In the genomic region with DNA sequence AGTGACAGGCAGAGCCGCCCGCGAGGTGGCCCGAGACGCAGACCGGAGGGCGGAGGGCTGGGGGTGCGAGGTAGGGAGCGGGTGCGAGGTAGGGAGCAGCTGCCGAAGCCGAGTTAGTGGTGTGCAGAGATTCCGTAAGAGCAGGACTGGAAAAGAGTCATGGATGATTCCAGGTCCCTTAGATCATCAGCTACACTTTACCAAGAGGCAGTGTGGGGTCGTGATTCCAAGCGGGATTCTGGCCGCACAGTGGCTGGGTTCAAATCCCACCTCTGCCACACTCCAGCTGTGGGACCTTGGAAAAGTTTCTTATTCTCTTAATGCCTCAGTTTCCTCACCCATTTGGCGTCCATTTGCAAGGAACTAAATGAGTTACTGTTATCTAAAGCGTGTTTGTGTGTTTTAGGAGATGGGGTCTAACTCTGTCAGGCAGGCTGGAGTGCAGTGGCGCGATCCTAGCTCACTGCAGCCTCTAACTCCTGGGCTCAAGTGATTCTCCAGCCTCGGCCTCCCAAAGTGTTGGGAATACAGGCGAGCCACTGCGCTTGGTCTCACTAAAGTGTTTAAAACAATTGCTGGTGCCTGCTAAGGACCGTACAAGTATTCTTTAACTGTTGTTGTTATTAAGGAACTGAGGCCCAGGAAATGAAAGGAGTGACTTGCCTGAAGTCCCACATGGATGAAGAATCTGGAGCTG, we compare ENCODE assay signal across 8 cellular contexts. TPM values are rescaled to one million over a fixed set of nuclear protein-coding genes. Genes with fewer than 3 reads are reported as not detected.
DNase-seq lines count a peak whose midpoint lies in the region; FAIRE-seq and TF ChIP-seq lines count a peak whose summit lies in the region.

No MANE protein-coding gene starts in this region.

- TF ChIP-seq CTCF in 22Rv1 (IDR thresholded peaks at IDR 0.05), result peak; percentile 25; the same call in 1 of the 2 replicates
- TF ChIP-seq CTCF in HFFc6 (IDR thresholded peaks at IDR 0.05), result no peak
- TF ChIP-seq CTCF in bronchial epithelial cell (IDR thresholded peaks at IDR 0.05; ENCODE audit: insufficient read depth, low read length, severe bottlenecking), result no peak
- no peak for TF ChIP-seq CTCF in mesothelial cell of epicardium (IDR thresholded peaks at IDR 0.05; ENCODE audit: unreplicated experiment)

- no peaks in the 10 kb centered on the region for H3K27me3 ChIP-seq in bronchial epithelial cell (ENCODE audit: control insufficient read depth, insufficient read depth, low read length)

- H3K27ac ChIP-seq in 22Rv1, result peak overlapping the region; percentile 85

- H3K36me3 Mint-ChIP-seq in HFFc6 (ENCODE audit: low read depth), result peaks cover 16% of the 10 kb centered on the region
- peaks cover 2% of the 10 kb centered on the region for H3K36me3 Mint-ChIP-seq in mesothelial cell of epicardium

- H3K4me3 ChIP-seq in bronchial epithelial cell (ENCODE audit: low read depth, low read length), result peak overlapping the region; percentile 97

- no peak for FAIRE-seq in bronchial epithelial cell (lab: Jason Lieb, UNC)

- no peaks in the 10 kb centered on the region for H3K9me3 Mint-ChIP-seq in HFFc6
- no peaks in the 10 kb centered on the region for H3K9me3 Mint-ChIP-seq in mesothelial cell of epicardium

- H3K27me3 Mint-ChIP-seq in HFFc6 (ENCODE audit: insufficient read depth) (peaks cover 4% of the 10 kb centered on the region), mesothelial cell of epicardium (ENCODE audit: low read depth) (no peaks in the 10 kb centered on the region)

- peaks cover under 1% of the 10 kb centered on the region for H3K36me3 ChIP-seq in bronchial epithelial cell (ENCODE audit: control insufficient read depth, insufficient read depth, low read length)

- DNase-seq in HFFc6 (no peak), bronchial epithelial cell (ENCODE audit: low read depth) (peak; percentile 28), mesothelial cell of epicardium (ENCODE audit: low spot score in 2 of 2, unreplicated experiment in 2 of 2) (no peak), HUDEP-2 (lab: John Stamatoyannopoulos, UW; ENCODE audit: unreplicated experiment in 76 of 76) (no peak), DMS153 treated with DMSO at 0.1 percent for 48 hours (lab: John Stamatoyannopoulos, UW; ENCODE audit: unreplicated experiment) (no peak), glomerular visceral epithelial cell (ENCODE audit: extremely low spot score) (no peak), NCI-H1694 (lab: John Stamatoyannopoulos, UW) (no peak)

- H3K4me3 Mint-ChIP-seq in HFFc6 (peak overlapping the region; percentile 97), mesothelial cell of epicardium (peak overlapping the region; percentile 98)

- H3K27ac Mint-ChIP-seq in HFFc6 (peak overlapping the region; percentile 98), mesothelial cell of epicardium (peak overlapping the region; percentile 99)

- H3K4me1 Mint-ChIP-seq in HFFc6 (ENCODE audit: low read depth) (peaks cover 36% of the 10 kb centered on the region), mesothelial cell of epicardium (peaks cover 34% of the 10 kb centered on the region)

RNA-seq across cellular contexts. Expression of gene NDUFB2, which starts 1.1 kb away (rescaled TPM):
- total RNA-seq in HFFc6 (2021; fragmentation: NEBNext Ultra II Directional; extraction: Animal tissue kit (Norgen Biotek cat#: 25700)), result 100 to 1,000 TPM; 176 to 254 (median 205) TPM
- total RNA-seq in bronchial epithelial cell (99.5 and 123 TPM in 2 replicates), mesothelial cell of epicardium (115 to 129 TPM (median 120 TPM) in 3 replicates)

RNA-seq across cellular contexts. Expression of gene ADCK2, which starts 24.9 kb away (rescaled TPM):
- 10 to 100 TPM in 3 of 6 experiments, 1 to 10 TPM in 3; 9.2 to 13.6 (median 10.0) TPM for total RNA-seq in HFFc6 (2021; fragmentation: NEBNext Ultra II Directional; extraction: Animal tissue kit (Norgen Biotek cat#: 25700))
- total RNA-seq in bronchial epithelial cell, result 74.2 and 100 TPM in 2 replicates
- total RNA-seq in mesothelial cell of epicardium, result 24.9 to 28.8 TPM (median 26.6 TPM) in 3 replicates

RNA-seq across cellular contexts. Expression of gene DENND2A, which starts 57.0 kb away (rescaled TPM):
- total RNA-seq in HFFc6 (2021; fragmentation: NEBNext Ultra II Directional; extraction: Animal tissue kit (Norgen Biotek cat#: 25700)), result under 1 TPM; 0.50 to 0.99 (median 0.58) TPM
- total RNA-seq in bronchial epithelial cell (0.26 TPM in 1 of 2 replicates, not detected in the other), mesothelial cell of epicardium (31.9 to 38.0 TPM (median 32.3 TPM) in 3 replicates)

Comparison
In these comparisons a context has a peak if more than half of its experiments do, and no peak if none do; other contexts are left out.
1. RNA of gene DENND2A, which starts 57.0 kb away (total RNA-seq): 31.9 to 38.0 TPM in mesothelial cell of epicardium; 0.50 to 0.99 TPM in HFFc6 and 0.26 TPM in bronchial epithelial cell; every median in the first group is over 10 times any median in the second.